ENCODE assay signal across 1 cellular context in the genomic region with DNA sequence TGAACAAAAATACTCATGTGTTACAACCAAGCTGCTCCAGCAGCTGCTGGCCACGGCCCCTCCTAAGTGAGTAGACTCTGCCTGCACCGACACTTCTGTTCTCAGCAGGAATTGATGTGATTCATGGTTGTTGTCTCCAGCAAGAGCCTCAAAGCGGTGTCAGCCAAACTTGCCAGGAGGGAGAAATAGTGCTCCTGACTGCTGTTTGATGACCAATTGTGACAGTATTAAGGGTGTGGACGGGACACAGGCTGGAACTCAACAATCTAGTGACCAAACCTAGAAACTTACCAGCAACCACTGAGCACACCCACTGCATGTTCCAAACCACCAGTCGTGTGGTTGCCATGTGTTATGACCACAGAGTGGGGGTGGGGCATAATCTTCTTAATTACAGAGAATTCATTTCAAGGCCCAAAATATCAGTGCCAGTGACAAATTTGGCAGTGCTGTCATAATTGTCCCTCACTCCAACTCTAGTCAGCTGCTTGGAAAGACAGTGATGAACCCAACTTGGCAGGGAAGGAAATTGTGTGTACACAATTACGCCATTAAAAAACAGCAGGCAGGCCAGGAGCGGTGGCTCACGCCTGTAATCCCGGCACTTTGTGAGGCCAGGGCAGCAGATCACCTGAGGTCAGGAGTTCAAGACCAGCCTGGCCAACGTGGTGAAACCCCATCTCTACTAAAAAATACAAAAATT.
TF ChIP-seq lines count a peak whose summit lies in the region.

No MANE protein-coding gene starts in this region.

TF ChIP-seq in HepG2, 621 proteins besides CTCF, POLR2A, EP300 and RAD21 (continued from another document):
- TF ChIP-seq RAD51 (IDR thresholded peaks at IDR 0.05; ENCODE audit: borderline replicate concordance) = no peak
- no peak for TF ChIP-seq NCOA5 (CRISPR knock-in tag; IDR thresholded peaks at IDR 0.05)
- no peak for TF ChIP-seq SATB2 (CRISPR knock-in tag; IDR thresholded peaks at IDR 0.05)
- no peak for TF ChIP-seq NFYB (CRISPR knock-in tag; IDR thresholded peaks at IDR 0.05)
- TF ChIP-seq PAF1 (CRISPR knock-in tag; IDR thresholded peaks at IDR 0.05) = no peak
- no peak for TF ChIP-seq IKZF1 (IDR thresholded peaks at IDR 0.05)
- TF ChIP-seq ZNF788 (CRISPR knock-in tag; IDR thresholded peaks at IDR 0.05; ENCODE audit: borderline replicate concordance) = no peak
- no peak for TF ChIP-seq ZBTB42 (CRISPR knock-in tag; IDR thresholded peaks at IDR 0.05)
- no peak for TF ChIP-seq ZNF501 (CRISPR knock-in tag; IDR thresholded peaks at IDR 0.05)
- TF ChIP-seq, protein P1, sequence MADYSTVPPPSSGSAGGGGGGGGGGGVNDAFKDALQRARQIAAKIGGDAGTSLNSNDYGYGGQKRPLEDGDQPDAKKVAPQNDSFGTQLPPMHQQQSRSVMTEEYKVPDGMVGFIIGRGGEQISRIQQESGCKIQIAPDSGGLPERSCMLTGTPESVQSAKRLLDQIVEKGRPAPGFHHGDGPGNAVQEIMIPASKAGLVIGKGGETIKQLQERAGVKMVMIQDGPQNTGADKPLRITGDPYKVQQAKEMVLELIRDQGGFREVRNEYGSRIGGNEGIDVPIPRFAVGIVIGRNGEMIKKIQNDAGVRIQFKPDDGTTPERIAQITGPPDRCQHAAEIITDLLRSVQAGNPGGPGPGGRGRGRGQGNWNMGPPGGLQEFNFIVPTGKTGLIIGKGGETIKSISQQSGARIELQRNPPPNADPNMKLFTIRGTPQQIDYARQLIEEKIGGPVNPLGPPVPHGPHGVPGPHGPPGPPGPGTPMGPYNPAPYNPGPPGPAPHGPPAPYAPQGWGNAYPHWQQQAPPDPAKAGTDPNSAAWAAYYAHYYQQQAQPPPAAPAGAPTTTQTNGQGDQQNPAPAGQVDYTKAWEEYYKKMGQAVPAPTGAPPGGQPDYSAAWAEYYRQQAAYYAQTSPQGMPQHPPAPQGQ (CRISPR knock-in tag; IDR thresholded peaks at IDR 0.05; ENCODE audit: borderline replicate concordance) = no peak
- no peak for TF ChIP-seq NPAS2 (CRISPR knock-in tag; IDR thresholded peaks at IDR 0.05; ENCODE audit: borderline replicate concordance)
- no peak for TF ChIP-seq CREM (IDR thresholded peaks at IDR 0.05)
- no peak for TF ChIP-seq CREM (CRISPR knock-in tag; IDR thresholded peaks at IDR 0.05)
- TF ChIP-seq, protein P2, sequence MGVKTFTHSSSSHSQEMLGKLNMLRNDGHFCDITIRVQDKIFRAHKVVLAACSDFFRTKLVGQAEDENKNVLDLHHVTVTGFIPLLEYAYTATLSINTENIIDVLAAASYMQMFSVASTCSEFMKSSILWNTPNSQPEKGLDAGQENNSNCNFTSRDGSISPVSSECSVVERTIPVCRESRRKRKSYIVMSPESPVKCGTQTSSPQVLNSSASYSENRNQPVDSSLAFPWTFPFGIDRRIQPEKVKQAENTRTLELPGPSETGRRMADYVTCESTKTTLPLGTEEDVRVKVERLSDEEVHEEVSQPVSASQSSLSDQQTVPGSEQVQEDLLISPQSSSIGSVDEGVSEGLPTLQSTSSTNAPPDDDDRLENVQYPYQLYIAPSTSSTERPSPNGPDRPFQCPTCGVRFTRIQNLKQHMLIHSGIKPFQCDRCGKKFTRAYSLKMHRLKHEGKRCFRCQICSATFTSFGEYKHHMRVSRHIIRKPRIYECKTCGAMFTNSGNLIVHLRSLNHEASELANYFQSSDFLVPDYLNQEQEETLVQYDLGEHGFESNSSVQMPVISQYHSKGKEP (CRISPR knock-in tag; IDR thresholded peaks at IDR 0.05) = no peak
- TF ChIP-seq ZNF615 (CRISPR knock-in tag; IDR thresholded peaks at IDR 0.05; ENCODE audit: borderline replicate concordance) = no peak
- TF ChIP-seq, protein P3, sequence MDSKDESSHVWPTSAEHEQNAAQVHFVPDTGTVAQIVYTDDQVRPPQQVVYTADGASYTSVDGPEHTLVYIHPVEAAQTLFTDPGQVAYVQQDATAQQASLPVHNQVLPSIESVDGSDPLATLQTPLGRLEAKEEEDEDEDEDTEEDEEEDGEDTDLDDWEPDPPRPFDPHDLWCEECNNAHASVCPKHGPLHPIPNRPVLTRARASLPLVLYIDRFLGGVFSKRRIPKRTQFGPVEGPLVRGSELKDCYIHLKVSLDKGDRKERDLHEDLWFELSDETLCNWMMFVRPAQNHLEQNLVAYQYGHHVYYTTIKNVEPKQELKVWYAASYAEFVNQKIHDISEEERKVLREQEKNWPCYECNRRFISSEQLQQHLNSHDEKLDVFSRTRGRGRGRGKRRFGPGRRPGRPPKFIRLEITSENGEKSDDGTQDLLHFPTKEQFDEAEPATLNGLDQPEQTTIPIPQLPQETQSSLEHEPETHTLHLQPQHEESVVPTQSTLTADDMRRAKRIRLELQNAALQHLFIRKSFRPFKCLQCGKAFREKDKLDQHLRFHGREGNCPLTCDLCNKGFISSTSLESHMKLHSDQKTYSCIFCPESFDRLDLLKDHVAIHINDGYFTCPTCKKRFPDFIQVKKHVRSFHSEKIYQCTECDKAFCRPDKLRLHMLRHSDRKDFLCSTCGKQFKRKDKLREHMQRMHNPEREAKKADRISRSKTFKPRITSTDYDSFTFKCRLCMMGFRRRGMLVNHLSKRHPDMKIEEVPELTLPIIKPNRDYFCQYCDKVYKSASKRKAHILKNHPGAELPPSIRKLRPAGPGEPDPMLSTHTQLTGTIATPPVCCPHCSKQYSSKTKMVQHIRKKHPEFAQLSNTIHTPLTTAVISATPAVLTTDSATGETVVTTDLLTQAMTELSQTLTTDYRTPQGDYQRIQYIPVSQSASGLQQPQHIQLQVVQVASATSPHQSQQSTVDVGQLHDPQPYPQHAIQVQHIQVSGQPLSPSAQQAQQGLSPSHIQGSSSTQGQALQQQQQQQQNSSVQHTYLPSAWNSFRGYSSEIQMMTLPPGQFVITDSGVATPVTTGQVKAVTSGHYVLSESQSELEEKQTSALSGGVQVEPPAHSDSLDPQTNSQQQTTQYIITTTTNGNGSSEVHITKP (CRISPR knock-in tag; IDR thresholded peaks at IDR 0.05; ENCODE audit: low read depth) = no peak
- TF ChIP-seq HOXD1 (CRISPR knock-in tag; IDR thresholded peaks at IDR 0.05) = no peak
- TF ChIP-seq ZNF670 (CRISPR knock-in tag; IDR thresholded peaks at IDR 0.05; ENCODE audit: borderline replicate concordance) = no peak
- no peak for TF ChIP-seq KMT2A (CRISPR knock-in tag; IDR thresholded peaks at IDR 0.05)
- no peak for TF ChIP-seq RBM39 (IDR thresholded peaks at IDR 0.05; ENCODE audit: low read depth, low read length, poor library complexity, severe bottlenecking)
- TF ChIP-seq HCFC1 (IDR thresholded peaks at IDR 0.05; ENCODE audit: low read depth, low read length) = no peak
- TF ChIP-seq ZMYM3 (CRISPR knock-in tag; IDR thresholded peaks at IDR 0.05) = peak; percentile 37; the same call in 1 of the 2 replicates
- TF ChIP-seq ZNF484 (CRISPR knock-in tag; IDR thresholded peaks at IDR 0.05; ENCODE audit: borderline replicate concordance, low read depth) = no peak
- no peak for TF ChIP-seq ZNF652 (CRISPR knock-in tag; IDR thresholded peaks at IDR 0.05; ENCODE audit: borderline replicate concordance, low read depth)
- no peak for TF ChIP-seq ZFP82 (CRISPR knock-in tag; IDR thresholded peaks at IDR 0.05; ENCODE audit: borderline replicate concordance)
- TF ChIP-seq ELF1 (CRISPR knock-in tag; IDR thresholded peaks at IDR 0.05) = no peak
- no peak for TF ChIP-seq FOXM1 (CRISPR knock-in tag; IDR thresholded peaks at IDR 0.05)
- TF ChIP-seq ZNF839 (CRISPR knock-in tag; IDR thresholded peaks at IDR 0.05; ENCODE audit: borderline replicate concordance) = no peak
- TF ChIP-seq SUZ12 (IDR thresholded peaks at IDR 0.05; ENCODE audit: low read depth, low read length) = no peak
- TF ChIP-seq CBFB (CRISPR knock-in tag; IDR thresholded peaks at IDR 0.05) = no peak
